ENCODE assay signal across 13 cellular contexts in the genomic region with DNA sequence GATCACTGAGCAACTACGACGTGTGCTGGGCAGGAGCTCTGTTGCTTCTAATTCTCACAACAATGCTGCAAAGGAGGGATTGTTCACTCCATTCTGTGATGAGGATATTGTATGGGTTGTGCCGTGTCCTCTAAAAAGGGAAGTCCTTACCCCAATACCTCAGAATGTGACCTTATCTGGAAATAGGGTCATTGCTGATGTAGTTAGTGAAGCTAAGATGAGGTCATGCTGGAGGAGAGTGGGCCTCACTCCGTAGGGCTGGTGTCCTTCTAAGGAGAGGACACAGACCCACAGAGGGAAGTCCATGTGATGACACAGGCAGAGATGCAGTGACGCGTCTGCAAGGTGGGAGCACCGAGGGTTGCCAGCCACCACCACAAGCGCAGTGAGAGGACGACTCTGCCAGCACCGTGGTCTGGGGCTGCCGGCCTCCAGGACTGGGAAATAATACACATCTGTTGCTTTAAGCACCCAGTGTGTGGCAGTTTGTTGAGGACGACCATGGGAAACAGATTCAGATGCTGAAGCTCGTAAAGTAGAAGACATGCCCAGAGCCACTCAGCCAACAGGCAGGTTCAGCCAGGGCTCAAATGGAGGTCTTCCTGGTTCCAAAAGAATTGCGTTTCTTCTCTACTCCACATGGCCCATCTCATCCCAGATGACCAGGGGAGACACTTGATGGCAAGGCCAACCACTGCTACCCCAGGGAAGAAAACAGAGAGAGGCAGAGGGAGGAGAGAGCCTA.
"Had no signal": no experiment of that assay in that cellular context is flagged by ENCODE, and none has a peak within 500 bp of the region (broad histone marks: within the 10 kb centered on the region; RNA-seq: fewer than 3 reads in every experiment).

No MANE protein-coding gene starts in this region.

- H3K9me3 ChIP-seq: adrenal gland, transverse colon had no signal

- DNase-seq: activated CD4-positive, alpha-beta T cell treated with anti-CD3 and anti-CD28 coated beads for 1 hour; activated CD4-positive, alpha-beta T cell treated with anti-CD3 and anti-CD28 coated beads, Interleukin-2, amount 50 U/mL, for 48 hours; activated naive CD4-positive, alpha-beta T cell; activated T-cell treated with anti-CD3 and anti-CD28 coated beads, Interleukin-2, amount 50 U/mL, for 72 hours; caudate nucleus; cortex of kidney; effector memory CD8-positive, alpha-beta T cell; posterior cingulate gyrus; stimulated activated naive CD4-positive, alpha-beta T cell; substantia nigra; transverse colon had no signal

- H3K27me3 ChIP-seq: adrenal gland, hepatocyte, transverse colon had no signal

- H3K4me3 ChIP-seq: adrenal gland, hepatocyte, transverse colon had no signal

- H3K27ac ChIP-seq: adrenal gland, hepatocyte, transverse colon had no signal

- H3K36me3 ChIP-seq: adrenal gland, transverse colon had no signal

- ATAC-seq: activated T-cell treated with anti-CD3 and anti-CD28 coated beads, Interleukin-2, amount 50 U/mL, for 72 hours; effector memory CD8-positive, alpha-beta T cell had no signal
